Comparison of ENCODE assay signal across 8 cellular contexts in genomic region chr1:161226320-161226711, GRCh38. TPM values are rescaled to one million over a fixed set of nuclear protein-coding genes. Genes with fewer than 3 reads are reported as not detected.
A peak's percentile ranks its signal among the peaks of the same experiment; 100 is the strongest.
DNase-seq lines count a peak whose midpoint lies in the region; ATAC-seq and TF ChIP-seq lines count a peak whose summit lies in the region.

No MANE protein-coding gene starts in this region.

- DNase-seq in HFF-Myc (ENCODE audit: extremely low read depth, low read depth), result no peak
- no peak for DNase-seq in memory B cell (ENCODE audit: low spot score in 2 of 2)
- no peak for DNase-seq in vagina (ENCODE audit: extremely low spot score in 2 of 2)
- DNase-seq in islet precursor cell, result no peak
- DNase-seq in NCI-H748 treated with DMSO at 0.1 percent for 48 hours (lab: John Stamatoyannopoulos, UW), result no peak
- no peak for DNase-seq in activated CD4-positive, CD25-positive, alpha-beta regulatory T cell (lab: John Stamatoyannopoulos, UW)

- intact Hi-C loops in vagina (cut with DNase I), result loop anchor here (5.0 kb wide), 1 partner anchor 156 kb away; no protein-coding TSS in a partner anchor

- TF ChIP-seq POLR2A in vagina (IDR thresholded peaks at IDR 0.05), result no peak

- peak overlapping the region; percentile 84 for H3K27ac ChIP-seq in 22Rv1
- H3K27ac ChIP-seq in vagina, result peak overlapping the region; percentile 80

- peaks cover 33% of the 10 kb centered on the region for H3K4me1 Mint-ChIP-seq in brain
- peaks cover 21% of the 10 kb centered on the region for H3K4me1 Mint-ChIP-seq in memory B cell

- H3K4me1 ChIP-seq in vagina, result peaks cover 30% of the 10 kb centered on the region

- ATAC-seq in memory B cell (ENCODE audit: low read depth), result no peak

- H3K36me3 Mint-ChIP-seq in brain (peaks cover 15% of the 10 kb centered on the region), memory B cell (peaks cover 10% of the 10 kb centered on the region)

- H3K4me3 ChIP-seq in HFF-Myc (replicated peaks; ENCODE audit: low read depth, low read length) (peak overlapping the region; percentile 65), vagina (peak overlapping the region; percentile 73 to 88)

- H3K27me3 ChIP-seq in vagina, result no peaks in the 10 kb centered on the region

- H3K36me3 ChIP-seq in vagina, result peaks cover 0 to 15% of the 10 kb centered on the region in 2 donors

- H3K27me3 Mint-ChIP-seq in brain (peaks cover 9% of the 10 kb centered on the region), memory B cell (peaks cover 18% of the 10 kb centered on the region)

- no peaks in the 10 kb centered on the region for H3K9me3 ChIP-seq in vagina

- H3K4me3 Mint-ChIP-seq in brain (peak overlapping the region; percentile 97 to 100 (median 99)), memory B cell (peak overlapping the region; percentile 100)

- TF ChIP-seq CTCF in 22Rv1 (IDR thresholded peaks at IDR 0.05) (no peak), HFF-Myc (IDR thresholded peaks at IDR 0.05; ENCODE audit: low read depth, low read length, missing control alignments) (no peak), brain (conservative IDR thresholded peaks at IDR 0.05) (no peak), vagina (IDR thresholded peaks at IDR 0.05) (no peak)

- H3K9me3 Mint-ChIP-seq in brain (no peaks in the 10 kb centered on the region), memory B cell (no peaks in the 10 kb centered on the region)

- peak overlapping the region; percentile 89 to 100 (median 99) for H3K27ac Mint-ChIP-seq in brain
- peak overlapping the region; percentile 87 for H3K27ac Mint-ChIP-seq in memory B cell

RNA-seq across cellular contexts. Expression of gene TOMM40L, which starts 0.5 kb away (rescaled TPM):
- 16.1 TPM for polyA plus RNA-seq in brain (ENCODE audit: insufficient read depth, low read depth, low replicate concordance)
- 15.0 TPM for total RNA-seq in vagina

RNA-seq across cellular contexts. Expression of gene APOA2, which starts 2.9 kb away (rescaled TPM):
- not detected for polyA plus RNA-seq in brain (ENCODE audit: insufficient read depth, low read depth, low replicate concordance)
- not detected for total RNA-seq in vagina

RNA-seq across cellular contexts. Expression of gene FCER1G, which starts 11.2 kb away (rescaled TPM):
- polyA plus RNA-seq in brain (ENCODE audit: insufficient read depth, low read depth, low replicate concordance), result 38.4 TPM
- total RNA-seq in vagina, result 64.8 TPM

RNA-seq across cellular contexts. Expression of gene NR1I3, which starts 11.7 kb away (rescaled TPM):
- polyA plus RNA-seq in brain (ENCODE audit: insufficient read depth, low read depth, low replicate concordance), result not detected
- not detected for total RNA-seq in vagina

RNA-seq across cellular contexts. Expression of gene NDUFS2, which starts 24.1 kb away (rescaled TPM):
- polyA plus RNA-seq in brain (ENCODE audit: insufficient read depth, low read depth, low replicate concordance), result 77.1 TPM
- total RNA-seq in vagina, result 104 TPM
